Comparison of ENCODE assay signal across 13 cellular contexts in genomic region chr19:3107658-3108057, GRCh38. TPM values are rescaled to one million over a fixed set of nuclear protein-coding genes. Genes with fewer than 3 reads are reported as not detected.
"Had no signal": no experiment of that assay in that cellular context is flagged by ENCODE, and none has a peak within 500 bp of the region (broad histone marks: within the 10 kb centered on the region; RNA-seq: fewer than 3 reads in every experiment).

No MANE protein-coding gene starts in this region.

- H3K9me3 ChIP-seq: gastrocnemius medialis, heart right ventricle, left ventricle myocardium inferior had no signal

- H3K27ac Mint-ChIP-seq: activated CD4-positive, alpha-beta T cell treated with anti-CD3 and anti-CD28 coated beads, Interleukin-2, amount 10 ng/mL, durations not matched to agents 24 days and 14 days; activated naive CD4-positive, alpha-beta T cell treated with anti-CD3 and anti-CD28 coated beads for 36 hours; activated T-helper 1 cell treated with anti-CD3 and anti-CD28 coated beads, Interleukin-12 subunit alpha, Interleukin-12 subunit beta, Interleukin-2, Interleukin-4 antibody, amounts not matched to agents 30 ng/mL and 10 ng/mL and 1 ng/mL, durations not matched to agents 14 hours and 24 hours and 36 hours had no signal

- H3K27ac ChIP-seq: cardiac muscle cell, gastrocnemius medialis, heart right ventricle, left ventricle myocardium inferior, WERI-Rb-1 had no signal

- H3K9me3 Mint-ChIP-seq: activated CD4-positive, alpha-beta T cell treated with anti-CD3 and anti-CD28 coated beads, Interleukin-2, amount 10 ng/mL, durations not matched to agents 24 days and 14 days; activated naive CD4-positive, alpha-beta T cell treated with anti-CD3 and anti-CD28 coated beads for 36 hours; activated T-helper 1 cell treated with anti-CD3 and anti-CD28 coated beads, Interleukin-12 subunit alpha, Interleukin-12 subunit beta, Interleukin-2, Interleukin-4 antibody, amounts not matched to agents 30 ng/mL and 10 ng/mL and 1 ng/mL, durations not matched to agents 14 hours and 24 hours and 36 hours had no signal

- DNase-seq: activated CD4-positive, alpha-beta T cell treated with anti-CD3 and anti-CD28 coated beads, Interleukin-2, amount 10 ng/mL, durations not matched to agents 24 days and 14 days; activated naive CD4-positive, alpha-beta T cell treated with anti-CD3 and anti-CD28 coated beads for 36 hours; effector CD4-positive, alpha-beta T cell; gastrocnemius medialis; heart right ventricle; islet precursor cell; left ventricle myocardium inferior; mesendoderm; stimulated activated naive CD4-positive, alpha-beta T cell; WERI-Rb-1 had no signal

- H3K27me3 ChIP-seq: cardiac muscle cell, gastrocnemius medialis, heart right ventricle had no signal

- H3K36me3 ChIP-seq: cardiac muscle cell, gastrocnemius medialis had no signal

- H3K4me3 Mint-ChIP-seq: activated CD4-positive, alpha-beta T cell treated with anti-CD3 and anti-CD28 coated beads, Interleukin-2, amount 10 ng/mL, durations not matched to agents 24 days and 14 days; activated naive CD4-positive, alpha-beta T cell treated with anti-CD3 and anti-CD28 coated beads for 36 hours; activated T-helper 1 cell treated with anti-CD3 and anti-CD28 coated beads, Interleukin-12 subunit alpha, Interleukin-12 subunit beta, Interleukin-2, Interleukin-4 antibody, amounts not matched to agents 30 ng/mL and 10 ng/mL and 1 ng/mL, durations not matched to agents 14 hours and 24 hours and 36 hours had no signal

- H3K4me3 ChIP-seq: cardiac muscle cell, gastrocnemius medialis, heart right ventricle, left ventricle myocardium inferior had no signal

RNA-seq across cellular contexts. Expression of gene GNA15, which starts 28.2 kb away (rescaled TPM):
- total RNA-seq: astrocyte had no signal
